In genomic region chr10:49153971-49154370, GRCh38 we compare ENCODE assay signal across 24 cellular contexts. TPM values are rescaled to one million over a fixed set of nuclear protein-coding genes. Genes with fewer than 3 reads are reported as not detected.
DNase-seq lines count a peak whose midpoint lies in the region; TF ChIP-seq lines count a peak whose summit lies in the region.
"Had no signal": no experiment of that assay in that cellular context is flagged by ENCODE, and none has a peak within 500 bp of the region (broad histone marks: within the 10 kb centered on the region; RNA-seq: fewer than 3 reads in every experiment).

No MANE protein-coding gene starts in this region.

- TF ChIP-seq CTCF in fibroblast of the aortic adventitia (IDR thresholded peaks at IDR 0.05; ENCODE audit: insufficient read depth, low read length) = no peak

- H3K36me3 ChIP-seq in adipocyte (ENCODE audit: control insufficient read depth, insufficient read depth, low read length, severe bottlenecking) = no peaks in the 10 kb centered on the region
- H3K36me3 ChIP-seq: gastroesophageal sphincter had no signal

- H3K4me1 ChIP-seq in adipocyte (ENCODE audit: control insufficient read depth, insufficient read depth, low read length) = peaks cover 16% of the 10 kb centered on the region
- H3K4me1 ChIP-seq: gastroesophageal sphincter had no signal

- no peaks in the 10 kb centered on the region for H3K27me3 ChIP-seq in adipocyte (replicated peaks; ENCODE audit: control insufficient read depth, insufficient read depth, low read length)

- H3K9ac ChIP-seq in adipocyte (ENCODE audit: low read length) = no peak overlapping the region

- no peaks in the 10 kb centered on the region for H3K9me3 ChIP-seq in adipocyte (ENCODE audit: control insufficient read depth, low read length)
- H3K9me3 ChIP-seq: gastroesophageal sphincter had no signal

- H3K4me3 ChIP-seq in adipocyte (ENCODE audit: low read length) = no peak overlapping the region
- no peak overlapping the region for H3K4me3 ChIP-seq in fibroblast of the aortic adventitia (ENCODE audit: low read depth, low read length)
- H3K4me3 ChIP-seq: gastroesophageal sphincter had no signal

- peak; percentile 81 for DNase-seq in AG08395 (ENCODE audit: low spot score)
- peak; percentile 44 for DNase-seq in HK-2 (ENCODE audit: unreplicated experiment)
- peak; percentile 27 for DNase-seq in adipocyte (ENCODE audit: low read depth)
- DNase-seq in fibroblast of the aortic adventitia (ENCODE audit: low read depth) = peak; percentile 32
- no peak for DNase-seq in ecto neural progenitor cell (ENCODE audit: low spot score)
- no peak for DNase-seq in stimulated activated CD4-positive, alpha-beta T cell treated with anti-CD3 and anti-CD28 coated beads, Interleukin-15, amount 100 ng/mL, for 24 hours
- no peak for DNase-seq in occipital lobe (lab: John Stamatoyannopoulos, UW)
- no peak for DNase-seq in GM19238 (ENCODE audit: insufficient read length, low spot score)
- DNase-seq: 8988T; activated CD4-positive, alpha-beta T cell treated with anti-CD3 and anti-CD28 coated beads, Interleukin-2, amount 10 ng/mL, durations not matched to agents 24 days and 14 days; activated T-cell treated with anti-CD3 and anti-CD28 coated beads, Interleukin-2, amount 50 U/mL, for 72 hours; H7; islet precursor cell; NCI-H2081; NCI-H226; NCI-H748 treated with DMSO at 0.1 percent for 48 hours had no signal

RNA-seq across cellular contexts. Expression of gene FAM170B, which starts 20.1 kb away (rescaled TPM):
- not detected in 2 replicates for total RNA-seq in fibroblast of the aortic adventitia (ENCODE audit: low replicate concordance)
- not detected for total RNA-seq in occipital lobe
- total RNA-seq: activated CD4-positive, alpha-beta T cell treated with anti-CD3 and anti-CD28 coated beads, Interleukin-2, amount 10 ng/mL, durations not matched to agents 24 days and 14 days; B cell; cerebellum; gastroesophageal sphincter; H7; HepG2; lower leg skin; mucosa of gallbladder; posterior vena cava; subcutaneous adipose tissue had no signal

RNA-seq across cellular contexts. Expression of gene TMEM273, which starts 34.2 kb away (rescaled TPM):
- total RNA-seq in fibroblast of the aortic adventitia (ENCODE audit: low replicate concordance) (0.57 TPM in 1 of 2 replicates, not detected in the other), occipital lobe (1.7 TPM)
- total RNA-seq: H7, HepG2 had no signal

RNA-seq across cellular contexts. Expression of gene VSTM4, which starts 38.6 kb away (rescaled TPM):
- 4.7 and 6.5 TPM in 2 replicates for total RNA-seq in fibroblast of the aortic adventitia (ENCODE audit: low replicate concordance)
- total RNA-seq in occipital lobe = 2.3 TPM
- total RNA-seq: B cell, HepG2 had no signal

Comparison
In these comparisons a context has a peak if more than half of its experiments do, and no peak if none do; other contexts are left out.
1. DNase-seq: peak in AG08395 (single experiment), HK-2 (single experiment), adipocyte (single experiment) and fibroblast of the aortic adventitia (single experiment); none in ecto neural progenitor cell (single experiment), stimulated activated CD4-positive, alpha-beta T cell treated with anti-CD3 and anti-CD28 coated beads, Interleukin-15, amount 100 ng/mL, for 24 hours (single experiment), occipital lobe (single experiment) and GM19238 (single experiment).